ENCODE assay signal across 1 cellular context in genomic region chr7:14714161-14714728, GRCh38.
TF ChIP-seq lines count a peak whose summit lies in the region.

No MANE protein-coding gene starts in this region.

TF ChIP-seq in GM12878, 131 proteins besides CTCF, POLR2A, EP300 and RAD21 (continued from another document):
- TF ChIP-seq CEBPZ (IDR thresholded peaks at IDR 0.05; ENCODE audit: low read depth, low read length) (no peak), SMC3 (IDR thresholded peaks at IDR 0.05; ENCODE audit: borderline replicate concordance, low read length) (no peak), SIX5 (IDR thresholded peaks at IDR 0.05; ENCODE audit: low read depth, low read length, severe bottlenecking) (no peak), HSF1 (IDR thresholded peaks at IDR 0.05; ENCODE audit: low read depth, low read length) (no peak), ZBED1 (IDR thresholded peaks at IDR 0.05; ENCODE audit: borderline replicate concordance) (no peak), KAT2A (conservative IDR thresholded peaks at IDR 0.05; ENCODE audit: control insufficient read depth, low read depth, low read length) (no peak), SMAD1 (IDR thresholded peaks at IDR 0.05; ENCODE audit: low read depth, partially characterized antibody) (no peak), ZNF24 (IDR thresholded peaks at IDR 0.05) (peak; percentile 77; the same call in 1 of the 2 replicates), PBX3 (IDR thresholded peaks at IDR 0.05; ENCODE audit: insufficient replicate concordance, low read depth, low read length) (no peak), TCF7 (IDR thresholded peaks at IDR 0.05; ENCODE audit: borderline replicate concordance) (no peak), BHLHE40 (IDR thresholded peaks at IDR 0.05; ENCODE audit: borderline replicate concordance in 1 of 2, low read depth in 2 of 2, low read length in 1 of 2) (peak; percentile 54 to 72; a peak in 3 of 4 replicates), CBX5 (IDR thresholded peaks at IDR 0.05; ENCODE audit: low read depth) (no peak), ZBTB4 (CRISPR knock-in tag; IDR thresholded peaks at IDR 0.05) (no peak), SKIL (IDR thresholded peaks at IDR 0.05; ENCODE audit: low read depth, poor library complexity, severe bottlenecking) (peak; percentile 84), ESRRA (IDR thresholded peaks at IDR 0.05; ENCODE audit: low read length) (no peak), CHD1 (IDR thresholded peaks at IDR 0.05; ENCODE audit: low read depth, low read length) (no peak), ZNF274 (IDR thresholded peaks at IDR 0.05; ENCODE audit: insufficient read depth, insufficient read length) (no peak), LARP7 (IDR thresholded peaks at IDR 0.05) (no peak), MTA3 (IDR thresholded peaks at IDR 0.05; ENCODE audit: borderline replicate concordance, low read length) (no peak), ZZZ3 (IDR thresholded peaks at IDR 0.05; ENCODE audit: control insufficient read depth, insufficient read length, low read depth) (no peak), BACH1 (IDR thresholded peaks at IDR 0.05; ENCODE audit: borderline replicate concordance) (no peak; the same call in 1 of the 2 replicates), TBL1XR1 (IDR thresholded peaks at IDR 0.05; ENCODE audit: low read depth, low read length) (peak; percentile 49; the same call in 1 of the 2 replicates), ATF7 (IDR thresholded peaks at IDR 0.05; ENCODE audit: low read depth) (peak; percentile 82)
